Comparison of ENCODE assay signal across 15 cellular contexts in the genomic region with DNA sequence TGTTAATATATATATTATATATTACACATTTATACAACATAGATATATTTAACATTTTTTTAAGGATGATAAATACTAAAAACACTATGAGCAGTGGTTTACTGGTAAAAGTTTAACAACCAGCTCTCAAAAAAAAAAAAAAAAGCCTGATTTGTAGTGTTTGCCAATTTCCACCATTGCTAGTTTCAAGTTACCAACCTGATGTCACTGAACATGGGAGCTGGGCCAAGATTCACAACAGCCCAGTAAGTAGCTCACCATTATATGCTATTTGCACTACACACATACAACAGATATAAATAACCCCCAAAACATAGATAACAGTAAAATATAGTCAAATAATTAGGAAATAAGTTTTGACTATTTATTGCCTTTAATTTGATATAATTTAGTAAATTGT. TPM values are rescaled to one million over a fixed set of nuclear protein-coding genes. Genes with fewer than 3 reads are reported as not detected.
DNase-seq lines count a peak whose midpoint lies in the region; ATAC-seq and TF ChIP-seq lines count a peak whose summit lies in the region.
"Had no signal": no experiment of that assay in that cellular context is flagged by ENCODE, and none has a peak within 500 bp of the region (broad histone marks: within the 10 kb centered on the region; RNA-seq: fewer than 3 reads in every experiment).

No MANE protein-coding gene starts in this region.

- no peak overlapping the region for H3K4me2 ChIP-seq in PC-3 (ENCODE audit: low read length)

- H3K27ac ChIP-seq in PC-3 (ENCODE audit: low read length), result no peak overlapping the region
- no peak overlapping the region for H3K27ac ChIP-seq in upper lobe of right lung
- H3K27ac ChIP-seq: esophagus muscularis mucosa, vagina had no signal

- H3K27ac Mint-ChIP-seq in activated CD8-positive, alpha-beta memory T cell treated with anti-CD3 and anti-CD28 coated beads, Interleukin-2, amount 10 ng/mL, durations not matched to agents 7 days and 5 days, result no peak overlapping the region
- H3K27ac Mint-ChIP-seq: natural killer cell treated with Interleukin-12 subunit alpha and Interleukin-12 subunit beta and Interleukin-15 and Interleukin-18, amount 100 ng/mL, for 72 hours; T-cell had no signal

- H3K4me1 Mint-ChIP-seq in activated CD8-positive, alpha-beta memory T cell treated with anti-CD3 and anti-CD28 coated beads, Interleukin-2, amount 10 ng/mL, durations not matched to agents 7 days and 5 days, result no peaks in the 10 kb centered on the region
- H3K4me1 Mint-ChIP-seq: T-cell had no signal

- POLR2A ChIA-PET in PC-3 (lab: Charles Lee; ENCODE audit: unreplicated experiment), result interaction anchor here (0.6 to 0.7 kb wide), 2 partner anchors 54 to 93 kb away, joined by 5 to 11 read pairs; no protein-coding TSS in a partner anchor

- H3K4me1 ChIP-seq in PC-3 (ENCODE audit: insufficient read depth, low read length) (peaks cover 7% of the 10 kb centered on the region; the same call in 1 of the 2 replicates), upper lobe of right lung (no peaks in the 10 kb centered on the region)
- H3K4me1 ChIP-seq: esophagus muscularis mucosa, vagina had no signal

- H3K36me3 Mint-ChIP-seq in activated CD8-positive, alpha-beta memory T cell treated with anti-CD3 and anti-CD28 coated beads, Interleukin-2, amount 10 ng/mL, durations not matched to agents 7 days and 5 days, result no peaks in the 10 kb centered on the region
- H3K36me3 Mint-ChIP-seq: natural killer cell treated with Interleukin-12 subunit alpha and Interleukin-12 subunit beta and Interleukin-15 and Interleukin-18, amount 100 ng/mL, for 72 hours; T-cell had no signal

- H2AFZ ChIP-seq in PC-3 (ENCODE audit: low read length), result no peak overlapping the region

- H3K36me3 ChIP-seq in PC-3 (ENCODE audit: low read depth, low read length) (no peaks in the 10 kb centered on the region), upper lobe of right lung (no peaks in the 10 kb centered on the region)
- H3K36me3 ChIP-seq: esophagus muscularis mucosa, vagina had no signal

- ATAC-seq in PC-3 (peak; percentile 71), upper lobe of right lung (no peak), HG03457 (IDR thresholded peaks at IDR 0.05; ENCODE audit: unreplicated experiment) (no peak)
- no peak for ATAC-seq in activated CD8-positive, alpha-beta memory T cell treated with anti-CD3 and anti-CD28 coated beads, Interleukin-2, amount 10 ng/mL, durations not matched to agents 7 days and 5 days
- ATAC-seq: natural killer cell treated with Interleukin-12 subunit alpha and Interleukin-12 subunit beta and Interleukin-15 and Interleukin-18, amount 100 ng/mL, for 72 hours; T-cell had no signal

- H3K9me3 ChIP-seq in PC-3 (ENCODE audit: low read length) (no peaks in the 10 kb centered on the region), upper lobe of right lung (no peaks in the 10 kb centered on the region)
- H3K9me3 ChIP-seq: esophagus muscularis mucosa, vagina had no signal

- no TSS peak for BruUV-seq in PC-3 (replicated peaks; lab: Mats Ljungman, UMichigan)

- intact Hi-C loops in PC-3 (cut with micrococcal nuclease), result loop anchor here (1.0 to 2.0 kb wide), 2 partner anchors 29 to 116 kb away; partner anchors contain the start of gene TRIM9
- intact Hi-C loops in upper lobe of right lung (cut with DNase I), result loop anchor here (10.0 kb wide), 1 partner anchor 246 kb away; no protein-coding TSS in a partner anchor

- H3K4me3 ChIP-seq in PC-3 (ENCODE audit: low read length) (no peak overlapping the region), foreskin fibroblast (ENCODE audit: low read depth in 1 of 2, low read length in 2 of 2) (no peak overlapping the region), upper lobe of right lung (no peak overlapping the region)
- H3K4me3 ChIP-seq: esophagus muscularis mucosa, vagina had no signal

- H3K9me2 ChIP-seq in PC-3 (replicated peaks; ENCODE audit: low read length), result no peaks in the 10 kb centered on the region

- H4K20me1 ChIP-seq in PC-3 (ENCODE audit: low read length), result no peaks in the 10 kb centered on the region

- no peak overlapping the region for H3K4me3 Mint-ChIP-seq in activated CD8-positive, alpha-beta memory T cell treated with anti-CD3 and anti-CD28 coated beads, Interleukin-2, amount 10 ng/mL, durations not matched to agents 7 days and 5 days
- H3K4me3 Mint-ChIP-seq: natural killer cell treated with Interleukin-12 subunit alpha and Interleukin-12 subunit beta and Interleukin-15 and Interleukin-18, amount 100 ng/mL, for 72 hours; T-cell had no signal

- CTCF ChIA-PET in PC-3 (lab: Charles Lee), result interaction anchor here (0.7 to 1.0 kb wide), 2 partner anchors 54 to 254 kb away, joined by 4 to 12 read pairs; no protein-coding TSS in a partner anchor
- CTCF ChIA-PET in activated CD8-positive, alpha-beta memory T cell treated with anti-CD3 and anti-CD28 coated beads, Interleukin-2, amount 10 ng/mL, durations not matched to agents 7 days and 5 days (lab: Charles Lee), result interaction anchor here (0.6 kb wide), 1 partner anchor 1045 kb away, joined by 3 read pairs; no protein-coding TSS in a partner anchor

- peak; percentile 84 for DNase-seq in DMS79 (lab: John Stamatoyannopoulos, UW)
- DNase-seq in NCI-H1694 treated with DMSO at 0.1 percent for 48 hours (lab: John Stamatoyannopoulos, UW), result peak; percentile 75
- DNase-seq in PC-3, result peak; percentile 63
- peak; percentile 17 to 69 for DNase-seq in foreskin fibroblast
- no peak for DNase-seq in upper lobe of right lung
- no peak for DNase-seq in activated CD8-positive, alpha-beta memory T cell treated with anti-CD3 and anti-CD28 coated beads, Interleukin-2, amount 10 ng/mL, durations not matched to agents 7 days and 5 days
- no peak for DNase-seq in T-helper 2 cell
- DNase-seq: activated CD4-positive, alpha-beta T cell treated with anti-CD3 and anti-CD28 coated beads, Interleukin-2, amount 50 U/mL, for 1 hour; activated effector memory CD4-positive, alpha-beta T cell treated with Interleukin-2 at 50 U/mL for 16 hours; caudate nucleus; T-cell had no signal

- TF ChIP-seq CTCF in PC-3 (conservative IDR thresholded peaks at IDR 0.05; ENCODE audit: low read depth, low read length) (no peak), foreskin fibroblast (IDR thresholded peaks at IDR 0.05; ENCODE audit: low read depth, low read length) (no peak), upper lobe of right lung (IDR thresholded peaks at IDR 0.05) (no peak)

- peaks cover 19% of the 10 kb centered on the region for H3K27me3 Mint-ChIP-seq in activated CD8-positive, alpha-beta memory T cell treated with anti-CD3 and anti-CD28 coated beads, Interleukin-2, amount 10 ng/mL, durations not matched to agents 7 days and 5 days

- no peak overlapping the region for H3K9ac ChIP-seq in PC-3 (ENCODE audit: low read length)

- H3K27me3 ChIP-seq in PC-3 (ENCODE audit: low read length) (no peaks in the 10 kb centered on the region), upper lobe of right lung (peaks cover 6% of the 10 kb centered on the region)
- H3K27me3 ChIP-seq: vagina had no signal

- H3K9me3 Mint-ChIP-seq in activated CD8-positive, alpha-beta memory T cell treated with anti-CD3 and anti-CD28 coated beads, Interleukin-2, amount 10 ng/mL, durations not matched to agents 7 days and 5 days (ENCODE audit: low read depth), result no peaks in the 10 kb centered on the region
- H3K9me3 Mint-ChIP-seq: natural killer cell treated with Interleukin-12 subunit alpha and Interleukin-12 subunit beta and Interleukin-15 and Interleukin-18, amount 100 ng/mL, for 72 hours; T-cell had no signal

- no peaks in the 10 kb centered on the region for H3F3A ChIP-seq in PC-3 (ENCODE audit: low read length, unreplicated experiment)

- H3K79me2 ChIP-seq in PC-3 (ENCODE audit: low read length), result no peaks in the 10 kb centered on the region

RNA-seq across cellular contexts. Expression of gene TMX1, which starts 28.9 kb away (rescaled TPM):
- total RNA-seq in PC-3 (2014; rRNA removed) (56.6 and 61.7 TPM in 2 replicates), upper lobe of right lung (31.8 TPM)
- total RNA-seq in activated CD8-positive, alpha-beta memory T cell treated with anti-CD3 and anti-CD28 coated beads, Interleukin-2, amount 10 ng/mL, durations not matched to agents 7 days and 5 days, result 10 to 100 TPM; 50.9 to 59.3 TPM

Comparison
In these comparisons a context has a peak if more than half of its experiments do, and no peak if none do; other contexts are left out.
1. DNase-seq: peak in DMS79 (single experiment), NCI-H1694 treated with DMSO at 0.1 percent for 48 hours (single experiment), PC-3 (single experiment) and foreskin fibroblast (2 of 2); none in upper lobe of right lung (single experiment), activated CD8-positive, alpha-beta memory T cell treated with anti-CD3 and anti-CD28 coated beads, Interleukin-2, amount 10 ng/mL, durations not matched to agents 7 days and 5 days (single experiment) and T-helper 2 cell (0 of 5).